ENCODE assay signal across 22 cellular contexts in the genomic region with DNA sequence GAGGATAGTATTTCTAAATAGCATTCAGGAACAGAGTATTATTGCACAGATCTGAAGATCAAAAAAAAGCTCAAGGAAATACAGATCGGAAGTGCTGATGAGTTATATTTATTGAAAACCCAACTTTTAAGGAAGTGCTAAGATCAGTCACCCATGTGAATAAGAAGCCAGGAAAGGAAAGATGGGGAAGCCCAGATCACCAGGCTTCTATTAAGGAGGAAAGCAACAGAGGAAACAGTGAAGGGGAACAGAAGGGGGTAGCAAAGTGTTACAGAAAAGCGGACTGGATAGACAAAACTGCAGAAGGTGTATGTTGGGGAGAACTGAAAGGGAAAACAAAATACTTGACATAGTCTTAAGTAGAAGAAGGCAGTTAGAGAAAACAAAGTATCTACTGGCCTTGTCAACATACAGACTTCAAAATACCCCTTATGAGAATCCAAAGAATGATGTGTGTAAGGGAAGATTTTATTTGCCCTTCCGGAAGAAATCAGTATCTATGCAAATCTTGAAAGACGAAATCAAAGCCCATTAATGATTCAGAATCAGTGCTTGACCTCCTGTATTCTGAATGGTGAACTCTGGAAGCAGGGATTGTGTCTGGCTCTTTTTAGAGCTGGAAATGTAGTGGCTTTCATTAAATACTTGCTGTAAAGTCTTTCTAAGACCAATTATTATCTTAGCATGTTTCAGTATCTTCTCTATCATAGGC. TPM values are rescaled to one million over a fixed set of nuclear protein-coding genes. Genes with fewer than 3 reads are reported as not detected.
DNase-seq lines count a peak whose midpoint lies in the region; ATAC-seq, FAIRE-seq and TF ChIP-seq lines count a peak whose summit lies in the region.
"Had no signal": no experiment of that assay in that cellular context is flagged by ENCODE, and none has a peak within 500 bp of the region (broad histone marks: within the 10 kb centered on the region; RNA-seq: fewer than 3 reads in every experiment).

No MANE protein-coding gene starts in this region.

- CTCF ChIA-PET in Panc1 (lab: Charles Lee), result no interaction called here

- no peaks in the 10 kb centered on the region for H3K9me3 Mint-ChIP-seq in type B pancreatic cell
- H3K9me3 Mint-ChIP-seq in activated T-cell treated with anti-CD3 and anti-CD28 coated beads, Interleukin-2, amount 50 U/mL, for 72 hours, result no peaks in the 10 kb centered on the region
- H3K9me3 Mint-ChIP-seq: activated naive CD4-positive, alpha-beta T cell treated with anti-CD3 and anti-CD28 coated beads, Interleukin-2, amount 50 U/mL, for 24 hours; natural killer cell treated with Interleukin-12 subunit alpha and Interleukin-12 subunit beta and Interleukin-15 and Interleukin-18, amount 100 ng/mL, for 72 hours had no signal

- FAIRE-seq in keratinocyte (lab: Jason Lieb, UNC), result peak; percentile 61

- POLR2A ChIA-PET in Panc1 (lab: Charles Lee), result no interaction called here

- H3K27ac Mint-ChIP-seq in type B pancreatic cell, result no peak overlapping the region
- no peak overlapping the region for H3K27ac Mint-ChIP-seq in activated T-cell treated with anti-CD3 and anti-CD28 coated beads, Interleukin-2, amount 50 U/mL, for 72 hours
- H3K27ac Mint-ChIP-seq: activated naive CD4-positive, alpha-beta T cell treated with anti-CD3 and anti-CD28 coated beads, Interleukin-2, amount 50 U/mL, for 24 hours; natural killer cell treated with Interleukin-12 subunit alpha and Interleukin-12 subunit beta and Interleukin-15 and Interleukin-18, amount 100 ng/mL, for 72 hours had no signal

- intact Hi-C loops in left ventricle myocardium superior (cut with micrococcal nuclease) (no loop called here), Panc1 (cut with micrococcal nuclease; ENCODE audit: unreplicated experiment) (no loop called here)

- peaks cover 20% of the 10 kb centered on the region for H3K36me3 ChIP-seq in right atrium auricular region
- peaks cover 15% of the 10 kb centered on the region for H3K36me3 ChIP-seq in Panc1 (ENCODE audit: control insufficient read depth, insufficient read depth, low read length)
- H3K36me3 ChIP-seq in keratinocyte (ENCODE audit: control insufficient read depth in 2 of 2, extremely low read depth in 1 of 2, insufficient read depth in 2 of 2, low read length in 2 of 2), result peaks cover 4 to 20% of the 10 kb centered on the region in 2 experiments
- H3K36me3 ChIP-seq: uterus had no signal

- H3K4me2 ChIP-seq in keratinocyte (ENCODE audit: control insufficient read depth, extremely low read depth, insufficient read depth, low read depth, low read length), result no peak overlapping the region
- H3K4me2 ChIP-seq: hepatocyte had no signal

- H3K79me2 ChIP-seq in keratinocyte (ENCODE audit: control insufficient read depth, insufficient read depth, low read length), result peaks cover 3% of the 10 kb centered on the region
- H3K79me2 ChIP-seq: hepatocyte had no signal

- peak; percentile 43 for ATAC-seq in left ventricle myocardium superior
- ATAC-seq in Panc1, result no peak
- ATAC-seq in GM21526 (IDR thresholded peaks at IDR 0.05; ENCODE audit: low FRiP score, unreplicated experiment), result no peak
- ATAC-seq in activated T-cell treated with anti-CD3 and anti-CD28 coated beads, Interleukin-2, amount 50 U/mL, for 72 hours (replicated peaks in 1 of 2), result no peak
- ATAC-seq: activated CD4-positive, CD25-positive, alpha-beta regulatory T cell treated with anti-CD3 and anti-CD28 coated beads, Interleukin-2, amount 50 U/mL, for 24 hours; natural killer cell treated with Interleukin-12 subunit alpha and Interleukin-12 subunit beta and Interleukin-15 and Interleukin-18, amount 100 ng/mL, for 72 hours had no signal

- H3K9me1 ChIP-seq in keratinocyte (ENCODE audit: control insufficient read depth, extremely low read depth, insufficient read depth, low read length), result no peaks in the 10 kb centered on the region

- H4K20me1 ChIP-seq in keratinocyte (ENCODE audit: control insufficient read depth, extremely low read depth, insufficient read depth, low read length), result no peaks in the 10 kb centered on the region

- DNase-seq in left ventricle myocardium superior, result no peak
- DNase-seq in right atrium auricular region (ENCODE audit: low spot score), result no peak
- no peak for DNase-seq in Panc1 (ENCODE audit: low read depth, low spot score)
- DNase-seq in keratinocyte (ENCODE audit: low read depth, low spot score), result no peak
- DNase-seq in SIG-M5 (lab: John Stamatoyannopoulos, UW), result no peak
- DNase-seq in type B pancreatic cell (ENCODE audit: extremely low spot score, unreplicated experiment), result no peak
- no peak for DNase-seq in activated T-cell treated with anti-CD3 and anti-CD28 coated beads, Interleukin-2, amount 50 U/mL, for 72 hours
- DNase-seq: CD4-positive, CD25-positive, alpha-beta regulatory T cell; DMS53; mesendoderm; NCI-H526; posterior cingulate gyrus; stimulated activated CD4-positive, alpha-beta T cell treated with anti-CD3 and anti-CD28 coated beads, Interleukin-4, amount 100 ng/mL, for 24 hours; T-helper 9 cell; uterus had no signal

- H3K36me3 Mint-ChIP-seq in type B pancreatic cell, result peaks cover 24% of the 10 kb centered on the region
- peaks cover 6 to 25% of the 10 kb centered on the region in 2 donors for H3K36me3 Mint-ChIP-seq in activated T-cell treated with anti-CD3 and anti-CD28 coated beads, Interleukin-2, amount 50 U/mL, for 72 hours (ENCODE audit: insufficient read depth in 2 of 2)

- no peaks in the 10 kb centered on the region for H3K4me1 ChIP-seq in right atrium auricular region
- no peaks in the 10 kb centered on the region for H3K4me1 ChIP-seq in Panc1 (ENCODE audit: control insufficient read depth, insufficient read depth, low read length)
- H3K4me1 ChIP-seq in keratinocyte (ENCODE audit: control insufficient read depth, extremely low read depth, insufficient read depth, low read length), result peaks cover under 1% of the 10 kb centered on the region
- H3K4me1 ChIP-seq: ascending aorta, uterus had no signal

- H2AFZ ChIP-seq in keratinocyte (ENCODE audit: control insufficient read depth, low read length), result no peak overlapping the region
- H2AFZ ChIP-seq: hepatocyte had no signal

- H3K27ac ChIP-seq in right atrium auricular region (no peak overlapping the region), Panc1 (ENCODE audit: low read length) (no peak overlapping the region), keratinocyte (ENCODE audit: control insufficient read depth, insufficient read depth, low read length) (no peak overlapping the region)
- H3K27ac ChIP-seq: ascending aorta, hepatocyte, skin epidermis, uterus had no signal

- in situ Hi-C loops in Panc1 (cut with HindIII; ENCODE audit: low pct_unique_long_range_greater_than_20kb, low sequenced_read_pairs), result no loop called here

- no peak overlapping the region for H3K4me3 ChIP-seq in right atrium auricular region
- H3K4me3 ChIP-seq in Panc1 (ENCODE audit: low read depth in 2 of 2, low read length in 2 of 2), result no peak overlapping the region
- no peak overlapping the region for H3K4me3 ChIP-seq in keratinocyte (ENCODE audit: control insufficient read depth in 2 of 3, extremely low read depth in 1 of 3, insufficient read depth in 2 of 3, low read depth in 1 of 3, low read length in 3 of 3)
- H3K4me3 ChIP-seq: ascending aorta, hepatocyte, skin epidermis, uterus had no signal

- H3K27me3 ChIP-seq in right atrium auricular region (no peaks in the 10 kb centered on the region), Panc1 (ENCODE audit: control insufficient read depth, insufficient read depth, low read length) (no peaks in the 10 kb centered on the region), keratinocyte (ENCODE audit: control insufficient read depth, extremely low read depth, insufficient read depth, low read length) (no peaks in the 10 kb centered on the region)
- H3K27me3 ChIP-seq: ascending aorta, hepatocyte, uterus had no signal

- no peaks in the 10 kb centered on the region for H3K9me3 ChIP-seq in right atrium auricular region
- H3K9me3 ChIP-seq in Panc1 (ENCODE audit: control insufficient read depth, insufficient read depth, low read depth, low read length), result no peaks in the 10 kb centered on the region
- no peaks in the 10 kb centered on the region for H3K9me3 ChIP-seq in keratinocyte (ENCODE audit: control insufficient read depth, low read depth, low read length)
- H3K9me3 ChIP-seq: ascending aorta, uterus had no signal

- TF ChIP-seq CTCF in right atrium auricular region (IDR thresholded peaks at IDR 0.05) (no peak), Panc1 (IDR thresholded peaks at IDR 0.05) (no peak), keratinocyte (optimal IDR thresholded peaks at IDR 0.05 in 1 of 3, IDR thresholded peaks at IDR 0.05 in 1 of 3, conservative IDR thresholded peaks at IDR 0.05 in 1 of 3; ENCODE audit: extremely low read depth in 1 of 3, insufficient read depth in 2 of 3, low read length in 3 of 3) (no peak), type B pancreatic cell (conservative IDR thresholded peaks at IDR 0.05) (no peak)

- BruUV-seq in Panc1 (replicated peaks; lab: Mats Ljungman, UMichigan), result TSS peak; percentile 58

- no peaks in the 10 kb centered on the region for H3K4me1 Mint-ChIP-seq in type B pancreatic cell (ENCODE audit: unreplicated experiment)
- no peaks in the 10 kb centered on the region for H3K4me1 Mint-ChIP-seq in activated T-cell treated with anti-CD3 and anti-CD28 coated beads, Interleukin-2, amount 50 U/mL, for 72 hours (ENCODE audit: low read depth)

- no peak overlapping the region for H3K9ac ChIP-seq in keratinocyte (ENCODE audit: control insufficient read depth, extremely low read depth, insufficient read depth, low read length)

- H3K4me3 Mint-ChIP-seq in type B pancreatic cell, result no peak overlapping the region
- no peak overlapping the region for H3K4me3 Mint-ChIP-seq in activated T-cell treated with anti-CD3 and anti-CD28 coated beads, Interleukin-2, amount 50 U/mL, for 72 hours
- H3K4me3 Mint-ChIP-seq: activated naive CD4-positive, alpha-beta T cell treated with anti-CD3 and anti-CD28 coated beads, Interleukin-2, amount 50 U/mL, for 24 hours; CD4-positive, CD25-positive, alpha-beta regulatory T cell; natural killer cell treated with Interleukin-12 subunit alpha and Interleukin-12 subunit beta and Interleukin-15 and Interleukin-18, amount 100 ng/mL, for 72 hours had no signal

- dilution Hi-C loops in keratinocyte (cut with MboI; ENCODE audit: extremely low pct_ligation_motif_present, low sequenced_read_pairs), result no loop called here

- H3K27me3 Mint-ChIP-seq in type B pancreatic cell, result no peaks in the 10 kb centered on the region
- no peaks in the 10 kb centered on the region for H3K27me3 Mint-ChIP-seq in activated T-cell treated with anti-CD3 and anti-CD28 coated beads, Interleukin-2, amount 50 U/mL, for 72 hours (ENCODE audit: low read depth)
- H3K27me3 Mint-ChIP-seq: activated naive CD4-positive, alpha-beta T cell treated with anti-CD3 and anti-CD28 coated beads, Interleukin-2, amount 50 U/mL, for 24 hours; CD4-positive, CD25-positive, alpha-beta regulatory T cell; natural killer cell treated with Interleukin-12 subunit alpha and Interleukin-12 subunit beta and Interleukin-15 and Interleukin-18, amount 100 ng/mL, for 72 hours had no signal

RNA-seq across cellular contexts. Expression of a gene that starts 12.1 kb away (rescaled TPM):
- total RNA-seq in left ventricle myocardium superior (28.1 TPM), right atrium auricular region (10 to 100 TPM; 20.7 to 24.0 TPM), Panc1 (2021; ENCODE audit: unreplicated experiment) (34.6 TPM), type B pancreatic cell (ENCODE audit: low replicate concordance) (50.6 and 63.5 TPM in 2 replicates)
- polyA plus RNA-seq in Panc1 (2012; ENCODE audit: insufficient read length), result 25.7 TPM
- polyA plus RNA-seq in keratinocyte, result 46.0 to 67.1 TPM (median 52.4 TPM) in 3 replicates
- 64.3 TPM for polyA plus RNA-seq in keratinocyte (2011; ENCODE audit: low read depth)
- polyA plus RNA-seq in keratinocyte (2011; cell fraction: cytosol; rRNA removed), result 35.7 and 73.4 TPM in 2 replicates
- polyA plus RNA-seq in keratinocyte (2011; cell fraction: nucleus; rRNA removed), result 33.2 and 50.0 TPM in 2 replicates
- polyA plus RNA-seq in keratinocyte (2012; ENCODE audit: low replicate concordance), result 40.6 and 47.7 TPM in 2 replicates
- 5.0 to 35.0 TPM (median 26.2 TPM) in 3 replicates for polyA minus RNA-seq in keratinocyte
- 31.1 TPM for polyA minus RNA-seq in keratinocyte (2011; cell fraction: cytosol; rRNA and poly(A)+ RNA removed)
- 22.2 and 30.3 TPM in 2 replicates for polyA minus RNA-seq in keratinocyte (2011; cell fraction: nucleus; rRNA and poly(A)+ RNA removed)
- 10 to 100 TPM; 78.2 to 78.7 TPM for total RNA-seq in activated T-cell treated with anti-CD3 and anti-CD28 coated beads, Interleukin-2, amount 50 U/mL, for 72 hours
